8 cellular contexts compared by ENCODE assay signal in genomic region chr1:51627672-51628071, GRCh38. TPM values are rescaled to one million over a fixed set of nuclear protein-coding genes. Genes with fewer than 3 reads are reported as not detected.
DNase-seq lines count a peak whose midpoint lies in the region; ATAC-seq and TF ChIP-seq lines count a peak whose summit lies in the region.

No MANE protein-coding gene starts in this region.

- peaks cover 3 to 50% of the 10 kb centered on the region in 2 donors for H3K4me1 ChIP-seq in right atrium auricular region

- intact Hi-C loops in Right ventricle myocardium superior (cut with DNase I), result loop anchor here (5.0 kb wide), 1 partner anchor 140 kb away; no protein-coding TSS in a partner anchor

- ATAC-seq in Right ventricle myocardium superior (ENCODE audit: poor library complexity) (peak; percentile 54), HG03342 (IDR thresholded peaks at IDR 0.05; ENCODE audit: unreplicated experiment) (no peak), GM21717 (IDR thresholded peaks at IDR 0.05; ENCODE audit: unreplicated experiment) (no peak), GM19328 (IDR thresholded peaks at IDR 0.05; ENCODE audit: unreplicated experiment) (no peak), HG02840 (IDR thresholded peaks at IDR 0.05; ENCODE audit: low FRiP score, unreplicated experiment) (no peak)

- DNase-seq in Right ventricle myocardium superior, result no peak
- DNase-seq in right atrium auricular region (ENCODE audit: low spot score), result no peak
- peak; percentile 26 for DNase-seq in RPMI8226
- DNase-seq in globus pallidus (ENCODE audit: low spot score), result peak; percentile 64

- peak in 1 of 2 donors; percentile 59 for TF ChIP-seq CTCF in right atrium auricular region (IDR thresholded peaks at IDR 0.05)

- no peak overlapping the region for H3K27ac ChIP-seq in right atrium auricular region

- H3K4me3 ChIP-seq in right atrium auricular region, result no peak overlapping the region

- H3K27me3 ChIP-seq in right atrium auricular region, result no peaks in the 10 kb centered on the region

- H3K36me3 ChIP-seq in right atrium auricular region, result no peaks in the 10 kb centered on the region

- H3K9me3 ChIP-seq in right atrium auricular region, result no peaks in the 10 kb centered on the region

RNA-seq across cellular contexts. Expression of gene OSBPL9, which starts 10.8 kb away (rescaled TPM):
- total RNA-seq in Right ventricle myocardium superior, result 41.7 TPM
- total RNA-seq in right atrium auricular region, result 10 to 100 TPM; 60.0 to 60.8 TPM

Comparison
In these comparisons a context has a peak if more than half of its experiments do, and no peak if none do; other contexts are left out.
1. DNase-seq: peak in RPMI8226 (single experiment) and globus pallidus (single experiment); none in Right ventricle myocardium superior (single experiment) and right atrium auricular region (single experiment).